27 cellular contexts compared by ENCODE assay signal in genomic region chr5:73789851-73790281, GRCh38.
DNase-seq lines count a peak whose midpoint lies in the region; TF ChIP-seq lines count a peak whose summit lies in the region.
"Had no signal": no experiment of that assay in that cellular context is flagged by ENCODE, and none has a peak within 500 bp of the region (broad histone marks: within the 10 kb centered on the region; RNA-seq: fewer than 3 reads in every experiment).

No MANE protein-coding gene starts in this region.

- BruUV-seq in OCI-LY7 (replicated peaks; lab: Mats Ljungman, UMichigan), result no TSS peak

- no peaks in the 10 kb centered on the region for H3K9me3 ChIP-seq in adipocyte (ENCODE audit: control insufficient read depth, low read length)
- no peaks in the 10 kb centered on the region for H3K9me3 ChIP-seq in OCI-LY7 (ENCODE audit: low read length)
- H3K9me3 ChIP-seq: prostate gland, transverse colon had no signal

- no peaks in the 10 kb centered on the region for H3K79me2 ChIP-seq in OCI-LY7 (ENCODE audit: insufficient read depth, low read depth, low read length)
- H3K79me2 ChIP-seq: hepatocyte had no signal

- no peak overlapping the region for H3K27ac ChIP-seq in OCI-LY7 (ENCODE audit: low read depth, low read length, poor library complexity, severe bottlenecking)
- H3K27ac ChIP-seq: hepatocyte, PC-9, prostate gland, SK-N-MC, transverse colon had no signal

- H3K36me3 ChIP-seq in adipocyte (ENCODE audit: control insufficient read depth, insufficient read depth, low read length, severe bottlenecking) (no peaks in the 10 kb centered on the region), OCI-LY7 (ENCODE audit: insufficient read depth, low read length) (no peaks in the 10 kb centered on the region)
- H3K36me3 ChIP-seq: prostate gland, transverse colon had no signal

- no peak overlapping the region for H3K4me2 ChIP-seq in OCI-LY7 (ENCODE audit: low read length)
- H3K4me2 ChIP-seq: hepatocyte, PC-9 had no signal

- POLR2A ChIA-PET in OCI-LY7 (lab: Charles Lee), result no interaction called here

- no peaks in the 10 kb centered on the region for H4K20me1 ChIP-seq in OCI-LY7 (ENCODE audit: insufficient read depth, low read length)

- no peak for TF ChIP-seq CTCF in fibroblast of pulmonary artery (IDR thresholded peaks at IDR 0.05; ENCODE audit: low read length, missing control alignments)
- TF ChIP-seq CTCF in GM13976 (IDR thresholded peaks at IDR 0.05; ENCODE audit: borderline replicate concordance, control extremely low read depth, extremely low read depth, insufficient read depth, missing control alignments), result no peak
- TF ChIP-seq CTCF in OCI-LY7 (conservative IDR thresholded peaks at IDR 0.05; ENCODE audit: low read length), result no peak

- H2AFZ ChIP-seq in OCI-LY7 (ENCODE audit: low read length), result no peak overlapping the region
- H2AFZ ChIP-seq: hepatocyte, PC-9 had no signal

- H3K9ac ChIP-seq in adipocyte (ENCODE audit: low read length), result no peak overlapping the region

- H3K4me1 ChIP-seq in adipocyte (ENCODE audit: control insufficient read depth, insufficient read depth, low read length) (peaks cover 10% of the 10 kb centered on the region), OCI-LY7 (ENCODE audit: insufficient read depth, low read length, poor library complexity, severe bottlenecking) (no peaks in the 10 kb centered on the region)
- H3K4me1 ChIP-seq: prostate gland, transverse colon had no signal

- intact Hi-C loops in OCI-LY7 (cut with micrococcal nuclease; ENCODE audit: unreplicated experiment), result no loop called here

- in situ Hi-C loops in GM13976 (cut with MboI; ENCODE audit: low sequenced_read_pairs, unreplicated experiment), result loop anchor here (5.0 kb wide), 1 partner anchor 198 kb away; no protein-coding TSS in a partner anchor

- peak; percentile 21 for DNase-seq in EH (ENCODE audit: low read depth)
- peak; percentile 11 for DNase-seq in HT-29 (ENCODE audit: low spot score)
- peak; percentile 15 for DNase-seq in adipocyte (ENCODE audit: low read depth)
- DNase-seq in fibroblast of pulmonary artery (ENCODE audit: low read depth), result peak; percentile 74
- DNase-seq in GM13976 (ENCODE audit: low spot score), result no peak
- no peak for DNase-seq in cerebellar cortex (ENCODE audit: low spot score)
- no peak for DNase-seq in NCI-H2107 (lab: John Stamatoyannopoulos, UW)
- DNase-seq in OCI-LY7 (ENCODE audit: low spot score), result no peak
- DNase-seq: activated CD8-positive, alpha-beta T cell treated with anti-CD3 and anti-CD28 coated beads, Interleukin-2, amount 10 ng/mL, durations not matched to agents 7 days and 5 days; activated naive CD4-positive, alpha-beta T cell treated with Interleukin-2 at 50 U/mL for 16 hours; activated T-cell treated with anti-CD3 and anti-CD28 coated beads, Interleukin-2, amount 50 U/mL, for 24 hours; anterior cingulate cortex; CD4-positive, alpha-beta memory T cell; cerebellar nuclear complex; effector memory CD8-positive, alpha-beta T cell; H9; left ventricle myocardium superior; NCI-H1417 treated with DMSO at 0.1 percent for 48 hours; NCI-H2171 treated with DMSO at 0.1 percent for 48 hours; NCI-H774; PC-9; small intestine; stimulated activated naive CD8-positive, alpha-beta T cell treated with anti-CD3 and anti-CD28 coated beads, Interleukin-15, Interleukin-2, amounts not matched to agents 100 U/mL and 50 U/mL, for 24 hours; transverse colon had no signal

- CTCF ChIA-PET in OCI-LY7 (lab: Charles Lee; ENCODE audit: unreplicated experiment), result no interaction called here

- H3K27me3 ChIP-seq in adipocyte (replicated peaks; ENCODE audit: control insufficient read depth, insufficient read depth, low read length), result no peaks in the 10 kb centered on the region
- H3K27me3 ChIP-seq: hepatocyte, transverse colon had no signal

- H3K9me2 ChIP-seq in OCI-LY7 (ENCODE audit: insufficient read depth, low read length), result no peaks in the 10 kb centered on the region

- H3K4me3 ChIP-seq in adipocyte (ENCODE audit: low read length), result no peak overlapping the region
- H3K4me3 ChIP-seq in fibroblast of pulmonary artery (replicated peaks; ENCODE audit: low read depth, low read length), result no peak overlapping the region
- H3K4me3 ChIP-seq in OCI-LY7 (ENCODE audit: low read depth, low read length, poor library complexity, severe bottlenecking), result no peak overlapping the region
- H3K4me3 ChIP-seq: hepatocyte, PC-9, prostate gland, SK-N-MC, transverse colon had no signal

Comparison
In these comparisons a context has a peak if more than half of its experiments do, and no peak if none do; other contexts are left out.
1. DNase-seq: peak in EH (single experiment), HT-29 (single experiment), adipocyte (single experiment) and fibroblast of pulmonary artery (single experiment); none in GM13976 (single experiment), cerebellar cortex (single experiment), NCI-H2107 (single experiment) and OCI-LY7 (single experiment).